8 cellular contexts compared by ENCODE assay signal in genomic region chr9:70413798-70414775, GRCh38. TPM values are rescaled to one million over a fixed set of nuclear protein-coding genes. Genes with fewer than 3 reads are reported as not detected.
DNase-seq lines count a peak whose midpoint lies in the region; ATAC-seq and TF ChIP-seq lines count a peak whose summit lies in the region.

Gene KLF9, minus strand, starts transcription at chr9:70414657. Its CDS starts 1,294 bp downstream, at chr9:70413363.

- DNase-seq in NCI-H2171 treated with DMSO at 0.1 percent for 48 hours (lab: John Stamatoyannopoulos, UW) (peak; percentile 89), T47D (ENCODE audit: low read depth in 1 of 2, low spot score in 1 of 2) (peak; percentile 96)

- ATAC-seq in GM18520 (IDR thresholded peaks at IDR 0.05; ENCODE audit: unreplicated experiment) = peak; percentile 47
- peak; percentile 37 for ATAC-seq in HG03060 (IDR thresholded peaks at IDR 0.05; ENCODE audit: low read depth, unreplicated experiment)

- peak within 1 kb of the TSS; percentile 86 for H3K4me2 ChIP-seq in skeletal muscle satellite cell (ENCODE audit: low read length)

- peak within 1 kb of the TSS; percentile 100 for H3K9ac ChIP-seq in skeletal muscle satellite cell (ENCODE audit: low read depth, low read length)

- peaks cover 47% of the 10 kb centered on the region for H3K4me1 ChIP-seq in skeletal muscle satellite cell (ENCODE audit: control insufficient read depth, insufficient read depth, low read length)

- H3K9me3 ChIP-seq in iPS-18c (ENCODE audit: control insufficient read depth, insufficient read depth, low read length) (no peaks in the 10 kb centered on the region), skeletal muscle satellite cell (replicated peaks; ENCODE audit: low read length) (no peaks in the 10 kb centered on the region)

- no peaks in the 10 kb centered on the region for H3K36me3 ChIP-seq in skeletal muscle satellite cell (ENCODE audit: insufficient read depth, low read length)

- TF ChIP-seq CTCF in 22Rv1 (IDR thresholded peaks at IDR 0.05) (no peak), VCaP (conservative IDR thresholded peaks at IDR 0.05) (no peak)

- no peaks in the 10 kb centered on the region for H3K27me3 ChIP-seq in skeletal muscle satellite cell (ENCODE audit: control insufficient read depth, insufficient read depth, low read length)

- H3K27ac ChIP-seq in 22Rv1 = peak within 1 kb of the TSS; percentile 95
- H3K27ac ChIP-seq in VCaP = peak within 1 kb of the TSS; percentile 85

- in situ Hi-C loops in T47D (cut with HindIII; ENCODE audit: low pct_unique_long_range_greater_than_20kb, low sequenced_read_pairs) = no loop called here

- H3K4me3 ChIP-seq in iPS-18c (ENCODE audit: insufficient read depth, low read depth, low read length) = peak within 1 kb of the TSS; percentile 70
- peak within 1 kb of the TSS; percentile 98 for H3K4me3 ChIP-seq in skeletal muscle satellite cell (ENCODE audit: low read length)

RNA-seq across cellular contexts. Expression of gene KLF9, which starts in this region (rescaled TPM):
- 33.7 and 34.1 TPM in 2 replicates for total RNA-seq in skeletal muscle satellite cell (2012; rRNA removed)

Comparison
In these comparisons a context has a peak if more than half of its experiments do, and no peak if none do; other contexts are left out.
1. Peak in every context shown above with its lines: DNase-seq, ATAC-seq, H3K4me3 ChIP-seq and H3K27ac ChIP-seq.